ENCODE assay signal across 11 cellular contexts in genomic region chr9:119009253-119009652, GRCh38.
DNase-seq lines count a peak whose midpoint lies in the region; ATAC-seq and TF ChIP-seq lines count a peak whose summit lies in the region.
"Had no signal": no experiment of that assay in that cellular context is flagged by ENCODE, and none has a peak within 500 bp of the region (broad histone marks: within the 10 kb centered on the region; RNA-seq: fewer than 3 reads in every experiment).

No MANE protein-coding gene starts in this region.

- H3K27me3 Mint-ChIP-seq in GM23338 (ENCODE audit: insufficient read depth, low read depth, poor library complexity) = no peaks in the 10 kb centered on the region

- DNase-seq in GM23338 (ENCODE audit: low spot score) = peak; percentile 6
- DNase-seq in NCI-H748 (lab: John Stamatoyannopoulos, UW; ENCODE audit: unreplicated experiment) = peak; percentile 71
- DNase-seq in gastrocnemius medialis = peak in 1 of 2 donors; percentile 25
- no peak for DNase-seq in posterior cingulate gyrus
- DNase-seq: activated CD4-positive, alpha-beta T cell treated with anti-CD3 and anti-CD28 coated beads for 1 hour; activated gamma-delta T cell treated with Interleukin-2 at 50 U/mL for 16 hours; GDM1 had no signal

- H3K4me1 ChIP-seq in GM23338 (ENCODE audit: insufficient read depth) (peaks cover 6% of the 10 kb centered on the region; the same call in 1 of the 2 replicates), gastrocnemius medialis (peaks cover 10 to 12% of the 10 kb centered on the region in 2 donors)

- peak overlapping the region; percentile 7; the same call in 1 of the 2 replicates for H3K27ac Mint-ChIP-seq in GM23338

- H3K36me3 Mint-ChIP-seq in GM23338 (ENCODE audit: low read depth) = no peaks in the 10 kb centered on the region

- no peak overlapping the region for H2AFZ ChIP-seq in GM23338

- TF ChIP-seq POLR2A in gastrocnemius medialis (IDR thresholded peaks at IDR 0.05) = no peak

- no peak overlapping the region for H3K4me2 ChIP-seq in GM23338

- H3K4me3 Mint-ChIP-seq in GM23338 = no peak overlapping the region

- no peak for TF ChIP-seq CTCF in GM23338 (conservative IDR thresholded peaks at IDR 0.05; ENCODE audit: low read depth in 2 of 2)
- no peak for TF ChIP-seq CTCF in gastrocnemius medialis (IDR thresholded peaks at IDR 0.05 in 4 of 5, conservative IDR thresholded peaks at IDR 0.05 in 1 of 5)

- intact Hi-C loops in gastrocnemius medialis (cut with DNase I; ENCODE audit: low total_unique reads) = no loop called here
- intact Hi-C loops in posterior cingulate gyrus (cut with DNase I) = no loop called here

- no peaks in the 10 kb centered on the region for H3K79me2 ChIP-seq in GM23338 (replicated peaks; ENCODE audit: insufficient read depth)

- no peaks in the 10 kb centered on the region for H4K20me1 ChIP-seq in GM23338 (replicated peaks; ENCODE audit: insufficient read depth)

- ATAC-seq in GM23338 = no peak
- ATAC-seq in esophagus mucosa = peak; percentile 91
- peak in 1 of 2 donors; percentile 59 for ATAC-seq in gastrocnemius medialis
- no peak for ATAC-seq in GM18867 (IDR thresholded peaks at IDR 0.05; ENCODE audit: unreplicated experiment)
- ATAC-seq in GM18873 (IDR thresholded peaks at IDR 0.05; ENCODE audit: low FRiP score, unreplicated experiment) = no peak
- no peak for ATAC-seq in GM19351 (IDR thresholded peaks at IDR 0.05; ENCODE audit: unreplicated experiment)

- H3K36me3 ChIP-seq in GM23338 (ENCODE audit: insufficient read depth) (no peaks in the 10 kb centered on the region), gastrocnemius medialis (no peaks in the 10 kb centered on the region)

- H3F3A ChIP-seq in GM23338 (replicated peaks; ENCODE audit: low read depth) = no peaks in the 10 kb centered on the region

- H3K9me3 ChIP-seq in gastrocnemius medialis = no peaks in the 10 kb centered on the region

- in situ Hi-C loops in gastrocnemius medialis (cut with MboI; ENCODE audit: low sequenced_read_pairs in 4 of 4) = no loop called here

- no peak overlapping the region for H3K4me3 ChIP-seq in GM23338
- peak overlapping the region in 2 of 4 donors; percentile 1 to 26 for H3K4me3 ChIP-seq in gastrocnemius medialis

- no peak overlapping the region for H3K27ac ChIP-seq in GM23338 (ENCODE audit: low read depth)
- peak overlapping the region; percentile 21 to 67 (median 45) for H3K27ac ChIP-seq in gastrocnemius medialis

- H3K9me2 ChIP-seq in GM23338 (ENCODE audit: insufficient read depth) = no peaks in the 10 kb centered on the region

- H3K27me3 ChIP-seq in GM23338 (ENCODE audit: insufficient read depth) (no peaks in the 10 kb centered on the region), gastrocnemius medialis (no peaks in the 10 kb centered on the region)

- peaks cover 12% of the 10 kb centered on the region for H3K4me1 Mint-ChIP-seq in GM23338

- no peaks in the 10 kb centered on the region for H3K9me3 Mint-ChIP-seq in GM23338

TF ChIP-seq in GM23338, 12 proteins besides CTCF, POLR2A, EP300 and RAD21:
- TF ChIP-seq NANOG (IDR thresholded peaks at IDR 0.05; ENCODE audit: borderline replicate concordance) = no peak
- TF ChIP-seq, protein P1, sequence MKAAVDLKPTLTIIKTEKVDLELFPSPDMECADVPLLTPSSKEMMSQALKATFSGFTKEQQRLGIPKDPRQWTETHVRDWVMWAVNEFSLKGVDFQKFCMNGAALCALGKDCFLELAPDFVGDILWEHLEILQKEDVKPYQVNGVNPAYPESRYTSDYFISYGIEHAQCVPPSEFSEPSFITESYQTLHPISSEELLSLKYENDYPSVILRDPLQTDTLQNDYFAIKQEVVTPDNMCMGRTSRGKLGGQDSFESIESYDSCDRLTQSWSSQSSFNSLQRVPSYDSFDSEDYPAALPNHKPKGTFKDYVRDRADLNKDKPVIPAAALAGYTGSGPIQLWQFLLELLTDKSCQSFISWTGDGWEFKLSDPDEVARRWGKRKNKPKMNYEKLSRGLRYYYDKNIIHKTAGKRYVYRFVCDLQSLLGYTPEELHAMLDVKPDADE (IDR thresholded peaks at IDR 0.05) = no peak
- no peak for TF ChIP-seq ZNF331 (CRISPR knock-in tag; IDR thresholded peaks at IDR 0.05; ENCODE audit: low read depth)
- no peak for TF ChIP-seq ZNF462 (CRISPR knock-in tag; IDR thresholded peaks at IDR 0.05)
- no peak for TF ChIP-seq ZNF114 (CRISPR knock-in tag; IDR thresholded peaks at IDR 0.05)

Comparison
In these comparisons a context has a peak if more than half of its experiments do, and no peak if none do; other contexts are left out.
1. DNase-seq: peak in GM23338 (single experiment) and NCI-H748 (single experiment); none in posterior cingulate gyrus (0 of 10).